ENCODE assay signal across 10 cellular contexts in the genomic region with DNA sequence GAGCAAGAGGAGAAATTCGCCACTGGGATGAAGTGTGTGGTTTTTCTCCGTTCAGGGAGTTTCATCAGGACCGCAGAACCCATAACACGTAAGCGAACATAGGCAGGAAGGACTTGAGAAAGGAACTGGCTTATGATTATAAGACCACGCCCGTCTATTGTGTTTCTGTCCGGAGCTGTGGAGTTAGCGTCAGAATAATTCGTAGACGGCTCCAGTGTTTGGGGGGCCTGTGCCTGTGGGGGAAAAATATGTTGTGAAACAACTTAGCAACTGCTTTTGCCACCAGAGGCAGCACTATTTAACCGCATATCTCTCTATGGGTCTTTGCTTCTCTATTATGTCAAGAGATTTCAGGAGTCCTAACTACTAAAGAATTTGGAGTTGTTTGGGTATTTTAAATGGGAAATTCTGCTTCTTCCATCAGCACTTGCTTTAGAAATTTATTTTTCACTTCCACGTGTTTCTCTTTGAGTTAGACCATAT. TPM values are rescaled to one million over a fixed set of nuclear protein-coding genes. Genes with fewer than 3 reads are reported as not detected.
A peak's percentile ranks its signal among the peaks of the same experiment; 100 is the strongest.
DNase-seq lines count a peak whose midpoint lies in the region; TF ChIP-seq lines count a peak whose summit lies in the region.
"Had no signal": no experiment of that assay in that cellular context is flagged by ENCODE, and none has a peak within 500 bp of the region (broad histone marks: within the 10 kb centered on the region; RNA-seq: fewer than 3 reads in every experiment).

No MANE protein-coding gene starts in this region.

- intact Hi-C loops in sigmoid colon (cut with DNase I) = no loop called here

- no peak for TF ChIP-seq EP300 in sigmoid colon (IDR thresholded peaks at IDR 0.05)

- H3K36me3 ChIP-seq in adipocyte (ENCODE audit: control insufficient read depth, insufficient read depth, low read length, severe bottlenecking) (no peaks in the 10 kb centered on the region), iPS DF 6.9 (ENCODE audit: control insufficient read depth, insufficient read depth, low read length) (no peaks in the 10 kb centered on the region), sigmoid colon (no peaks in the 10 kb centered on the region), BE2C (no peaks in the 10 kb centered on the region)

- H3K27ac ChIP-seq in iPS DF 6.9 (ENCODE audit: low read length) (no peak overlapping the region), sigmoid colon (peak overlapping the region in 3 of 4 donors; percentile 21 to 59 (median 57))

- DNase-seq in GM20000 (ENCODE audit: low spot score) (peak; percentile 28), adipocyte (ENCODE audit: low read depth) (no peak), iPS DF 6.9 (ENCODE audit: low read depth, low spot score) (no peak), sigmoid colon (no peak), NCI-H2171 (lab: John Stamatoyannopoulos, UW) (no peak), BE2C (no peak), G401 (ENCODE audit: low spot score) (no peak), NAMALWA (ENCODE audit: low spot score) (no peak)
- DNase-seq: activated CD4-positive, alpha-beta T cell treated with anti-CD3 and anti-CD28 coated beads, Interleukin-2, amount 50 U/mL, for 1 hour; NCI-H69 had no signal

- no peaks in the 10 kb centered on the region for H3K27me3 ChIP-seq in adipocyte (replicated peaks; ENCODE audit: control insufficient read depth, insufficient read depth, low read length)
- H3K27me3 ChIP-seq in iPS DF 6.9 (ENCODE audit: control insufficient read depth, insufficient read depth, low read length) = peaks cover 29% of the 10 kb centered on the region
- peaks cover 14 to 23% (median 19%) of the 10 kb centered on the region in 3 donors for H3K27me3 ChIP-seq in sigmoid colon
- H3K27me3 ChIP-seq in BE2C = no peaks in the 10 kb centered on the region

- no peak for TF ChIP-seq POLR2A in sigmoid colon (IDR thresholded peaks at IDR 0.05)

- in situ Hi-C loops in G401 (cut with HindIII; ENCODE audit: low sequenced_read_pairs) = no loop called here

- peaks cover 4% of the 10 kb centered on the region for H3K4me1 ChIP-seq in adipocyte (ENCODE audit: control insufficient read depth, insufficient read depth, low read length)
- H3K4me1 ChIP-seq in iPS DF 6.9 (ENCODE audit: control insufficient read depth, insufficient read depth, low read length) = no peaks in the 10 kb centered on the region
- peaks cover 0 to 7% (median 0%) of the 10 kb centered on the region in 4 donors for H3K4me1 ChIP-seq in sigmoid colon
- no peaks in the 10 kb centered on the region for H3K4me1 ChIP-seq in BE2C

- H3K4me3 ChIP-seq in adipocyte (ENCODE audit: low read length) = no peak overlapping the region
- H3K4me3 ChIP-seq in iPS DF 6.9 (ENCODE audit: low read length) = peak overlapping the region; percentile 29; the same call in 1 of the 2 replicates
- H3K4me3 ChIP-seq in sigmoid colon = no peak overlapping the region
- H3K4me3 ChIP-seq in BE2C (ENCODE audit: low read depth, low read length) = no peak overlapping the region

- WGBS in iPS DF 6.9 (ENCODE audit: insufficient coverage, insufficient read length) = no CpG with 5 or more reads among the region's 13 CpGs
- 22 to 32% methylated on average over 13 of the region's 13 CpGs for WGBS in sigmoid colon, 2 donors

- no peak for TF ChIP-seq CTCF in GM20000 (IDR thresholded peaks at IDR 0.05; ENCODE audit: extremely low read depth, missing control alignments)
- no peak for TF ChIP-seq CTCF in sigmoid colon (IDR thresholded peaks at IDR 0.05)
- no peak for TF ChIP-seq CTCF in BE2C (IDR thresholded peaks at IDR 0.05; ENCODE audit: low read depth, low read length)

- no peaks in the 10 kb centered on the region for H3K9me3 ChIP-seq in adipocyte (ENCODE audit: control insufficient read depth, low read length)
- no peaks in the 10 kb centered on the region for H3K9me3 ChIP-seq in iPS DF 6.9 (ENCODE audit: control insufficient read depth, insufficient read depth, low read length)
- no peaks in the 10 kb centered on the region for H3K9me3 ChIP-seq in sigmoid colon
- no peaks in the 10 kb centered on the region; the same call in 1 of the 2 replicates for H3K9me3 ChIP-seq in BE2C

- H3K9ac ChIP-seq in adipocyte (ENCODE audit: low read length) = peak overlapping the region; percentile 33

RNA-seq across cellular contexts. Expression of a gene that starts 0.5 kb away (rescaled TPM):
- 10 to 100 TPM in 3 of 4 donors, 1 to 10 TPM in 1; 9.5 to 18.3 (median 13.5) TPM for total RNA-seq in sigmoid colon
- polyA plus RNA-seq in sigmoid colon = 10 to 100 TPM in 1 of 3 donors, 1 to 10 TPM in 1, under 1 TPM in 1; 0.60 to 12.2 (median 1.2) TPM
- polyA plus RNA-seq in BE2C (2012; ENCODE audit: insufficient read depth, insufficient read length, low read depth) = 0.90 TPM
- not detected in 2 replicates for total RNA-seq in G401 (2014; rRNA removed; shearing (Covaris generic))

RNA-seq across cellular contexts. Expression of a gene that starts 48.7 kb away (rescaled TPM):
- 1 to 10 TPM in 1 of 4 donors, under 1 TPM in 3; under 0.01 to 1.7 (median 0.22) TPM for total RNA-seq in sigmoid colon
- 1 to 10 TPM; 2.1 to 3.0 (median 2.2) TPM for polyA plus RNA-seq in sigmoid colon
- 2.1 TPM for polyA plus RNA-seq in BE2C (2012; ENCODE audit: insufficient read depth, insufficient read length, low read depth)
- not detected in 2 replicates for total RNA-seq in G401 (2014; rRNA removed; shearing (Covaris generic))

Comparison
In these comparisons a context has a peak if more than half of its experiments do, and no peak if none do; other contexts are left out.
1. RNA of a gene that starts 0.5 kb away (total RNA-seq): 9.5 to 18.3 TPM in sigmoid colon; not detected in G401; every median in the first group is over 10 times any median in the second.